ENCODE assay signal across 13 cellular contexts in the genomic region with DNA sequence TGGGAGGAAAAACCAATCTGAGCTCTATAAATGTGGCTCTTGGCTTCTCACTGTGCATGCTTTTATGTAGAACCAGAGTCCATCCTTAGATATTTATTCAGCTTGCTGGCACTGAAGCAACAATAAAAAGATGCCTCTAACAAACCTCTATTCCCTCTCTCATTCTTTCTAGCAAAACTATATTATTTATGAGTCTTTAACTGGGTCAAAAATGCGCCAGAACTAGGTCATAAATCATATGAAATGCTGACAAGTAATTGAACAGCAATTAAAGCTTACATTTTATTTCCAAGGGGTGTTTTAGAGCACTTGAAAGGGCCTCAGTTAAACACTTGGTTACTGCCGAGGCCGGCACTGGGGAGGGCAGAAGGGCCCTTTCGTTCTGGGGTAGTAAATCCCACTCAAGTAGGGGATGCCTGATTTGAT. TPM values are rescaled to one million over a fixed set of nuclear protein-coding genes. Genes with fewer than 3 reads are reported as not detected.
DNase-seq lines count a peak whose midpoint lies in the region; ATAC-seq and TF ChIP-seq lines count a peak whose summit lies in the region.
"Had no signal": no experiment of that assay in that cellular context is flagged by ENCODE, and none has a peak within 500 bp of the region (broad histone marks: within the 10 kb centered on the region; RNA-seq: fewer than 3 reads in every experiment).

No MANE protein-coding gene starts in this region.

- H3K4me1 Mint-ChIP-seq in Calu3 (ENCODE audit: low read depth, unreplicated experiment), result peaks cover 64% of the 10 kb centered on the region
- no peaks in the 10 kb centered on the region for H3K4me1 Mint-ChIP-seq in activated T-helper 1 cell treated with anti-CD3 and anti-CD28 coated beads, Interleukin-12 subunit alpha, Interleukin-12 subunit beta, Interleukin-2, Interleukin-4 antibody, amounts not matched to agents 30 ng/mL and 10 ng/mL and 1 ng/mL, durations not matched to agents 14 hours and 24 hours and 36 hours (ENCODE audit: low read depth)
- H3K4me1 Mint-ChIP-seq in activated CD4-positive, alpha-beta T cell treated with anti-CD3 and anti-CD28 coated beads, Interleukin-2, amount 10 ng/mL, durations not matched to agents 24 days and 14 days, result no peaks in the 10 kb centered on the region
- H3K4me1 Mint-ChIP-seq: endodermal cell had no signal

- no peaks in the 10 kb centered on the region for H3K27me3 ChIP-seq in psoas muscle (ENCODE audit: insufficient read depth in 3 of 3, low read length in 2 of 3)
- H3K27me3 ChIP-seq: ovary had no signal

- peaks cover 34% of the 10 kb centered on the region for H3K4me1 ChIP-seq in psoas muscle

- no peaks in the 10 kb centered on the region for H3K9me3 ChIP-seq in psoas muscle
- H3K9me3 ChIP-seq: ovary had no signal

- CTCF ChIA-PET in Calu3 (lab: Charles Lee), result interaction anchor here (0.6 to 2.0 kb wide), 2 partner anchors 18 to 739 kb away, joined by 3 to 9 read pairs; no protein-coding TSS in a partner anchor

- H3K27me3 Mint-ChIP-seq in Calu3 (ENCODE audit: unreplicated experiment), result no peaks in the 10 kb centered on the region
- H3K27me3 Mint-ChIP-seq in activated T-helper 1 cell treated with anti-CD3 and anti-CD28 coated beads, Interleukin-12 subunit alpha, Interleukin-12 subunit beta, Interleukin-2, Interleukin-4 antibody, amounts not matched to agents 30 ng/mL and 10 ng/mL and 1 ng/mL, durations not matched to agents 14 hours and 24 hours and 36 hours (ENCODE audit: insufficient read depth), result peaks cover 6% of the 10 kb centered on the region
- peaks cover 5% of the 10 kb centered on the region for H3K27me3 Mint-ChIP-seq in activated CD4-positive, alpha-beta T cell treated with anti-CD3 and anti-CD28 coated beads, Interleukin-2, amount 10 ng/mL, durations not matched to agents 24 days and 14 days

- peak overlapping the region; percentile 3 for H3K27ac Mint-ChIP-seq in Calu3 (ENCODE audit: unreplicated experiment)
- no peak overlapping the region for H3K27ac Mint-ChIP-seq in activated T-helper 1 cell treated with anti-CD3 and anti-CD28 coated beads, Interleukin-12 subunit alpha, Interleukin-12 subunit beta, Interleukin-2, Interleukin-4 antibody, amounts not matched to agents 30 ng/mL and 10 ng/mL and 1 ng/mL, durations not matched to agents 14 hours and 24 hours and 36 hours
- no peak overlapping the region for H3K27ac Mint-ChIP-seq in activated CD4-positive, alpha-beta T cell treated with anti-CD3 and anti-CD28 coated beads, Interleukin-2, amount 10 ng/mL, durations not matched to agents 24 days and 14 days
- H3K27ac Mint-ChIP-seq: activated T-cell treated with anti-CD3 and anti-CD28 coated beads, Interleukin-2, amount 50 U/mL, for 72 hours; endodermal cell had no signal

- 58 to 71% (median 65%) methylated on average over 4 of the region's 4 CpGs for WGBS in psoas muscle, 3 donors

- H3K4me3 ChIP-seq in WI38 (ENCODE audit: low read depth, low read length) (peak overlapping the region; percentile 83), fibroblast of the aortic adventitia (ENCODE audit: low read depth, low read length) (peak overlapping the region; percentile 72), psoas muscle (peak overlapping the region; percentile 46)

- no TSS peak for BruUV-seq in Calu3 (replicated peaks; lab: Mats Ljungman, UMichigan)

- peak overlapping the region; percentile 78 for H3K4me3 Mint-ChIP-seq in Calu3 (ENCODE audit: low read depth, unreplicated experiment)
- H3K4me3 Mint-ChIP-seq in activated T-helper 1 cell treated with anti-CD3 and anti-CD28 coated beads, Interleukin-12 subunit alpha, Interleukin-12 subunit beta, Interleukin-2, Interleukin-4 antibody, amounts not matched to agents 30 ng/mL and 10 ng/mL and 1 ng/mL, durations not matched to agents 14 hours and 24 hours and 36 hours, result no peak overlapping the region
- no peak overlapping the region for H3K4me3 Mint-ChIP-seq in activated CD4-positive, alpha-beta T cell treated with anti-CD3 and anti-CD28 coated beads, Interleukin-2, amount 10 ng/mL, durations not matched to agents 24 days and 14 days
- H3K4me3 Mint-ChIP-seq: activated T-cell treated with anti-CD3 and anti-CD28 coated beads, Interleukin-2, amount 50 U/mL, for 72 hours; endodermal cell had no signal

- H3K36me3 ChIP-seq in psoas muscle (ENCODE audit: insufficient read depth in 1 of 2, low read depth in 1 of 2), result peaks cover 0 to 2% of the 10 kb centered on the region in 2 donors
- H3K36me3 ChIP-seq: ovary had no signal

- TF ChIP-seq CTCF in Calu3 (IDR thresholded peaks at IDR 0.05; ENCODE audit: unreplicated experiment), result no peak
- no peak for TF ChIP-seq CTCF in WI38 (IDR thresholded peaks at IDR 0.05; ENCODE audit: low read depth, low read length)
- TF ChIP-seq CTCF in fibroblast of the aortic adventitia (IDR thresholded peaks at IDR 0.05; ENCODE audit: insufficient read depth, low read length), result no peak
- no peak for TF ChIP-seq CTCF in psoas muscle (IDR thresholded peaks at IDR 0.05)

- H3K9me3 Mint-ChIP-seq in Calu3 (ENCODE audit: low read depth, unreplicated experiment), result no peaks in the 10 kb centered on the region
- H3K9me3 Mint-ChIP-seq in activated T-helper 1 cell treated with anti-CD3 and anti-CD28 coated beads, Interleukin-12 subunit alpha, Interleukin-12 subunit beta, Interleukin-2, Interleukin-4 antibody, amounts not matched to agents 30 ng/mL and 10 ng/mL and 1 ng/mL, durations not matched to agents 14 hours and 24 hours and 36 hours, result no peaks in the 10 kb centered on the region
- no peaks in the 10 kb centered on the region for H3K9me3 Mint-ChIP-seq in activated CD4-positive, alpha-beta T cell treated with anti-CD3 and anti-CD28 coated beads, Interleukin-2, amount 10 ng/mL, durations not matched to agents 24 days and 14 days
- H3K9me3 Mint-ChIP-seq: activated T-cell treated with anti-CD3 and anti-CD28 coated beads, Interleukin-2, amount 50 U/mL, for 72 hours; endodermal cell had no signal

- no peak for ATAC-seq in psoas muscle
- ATAC-seq in HG02885 (IDR thresholded peaks at IDR 0.05; ENCODE audit: poor library complexity, unreplicated experiment), result no peak
- ATAC-seq: activated T-cell treated with anti-CD3 and anti-CD28 coated beads, Interleukin-2, amount 50 U/mL, for 72 hours had no signal

- peaks cover 57% of the 10 kb centered on the region for H3K36me3 Mint-ChIP-seq in Calu3 (ENCODE audit: insufficient read depth, unreplicated experiment)
- H3K36me3 Mint-ChIP-seq in activated T-helper 1 cell treated with anti-CD3 and anti-CD28 coated beads, Interleukin-12 subunit alpha, Interleukin-12 subunit beta, Interleukin-2, Interleukin-4 antibody, amounts not matched to agents 30 ng/mL and 10 ng/mL and 1 ng/mL, durations not matched to agents 14 hours and 24 hours and 36 hours (ENCODE audit: low read depth), result no peaks in the 10 kb centered on the region
- H3K36me3 Mint-ChIP-seq in activated CD4-positive, alpha-beta T cell treated with anti-CD3 and anti-CD28 coated beads, Interleukin-2, amount 10 ng/mL, durations not matched to agents 24 days and 14 days (ENCODE audit: low read depth), result no peaks in the 10 kb centered on the region

- peak overlapping the region; percentile 64 for H3K27ac ChIP-seq in psoas muscle

- DNase-seq in Calu3 (no peak), fibroblast of the aortic adventitia (ENCODE audit: low read depth) (peak; percentile 39), psoas muscle (no peak), A172 (ENCODE audit: low spot score) (no peak)
- DNase-seq in activated T-helper 1 cell treated with anti-CD3 and anti-CD28 coated beads, Interleukin-12 subunit alpha, Interleukin-12 subunit beta, Interleukin-2, Interleukin-4 antibody, amounts not matched to agents 30 ng/mL and 10 ng/mL and 1 ng/mL, durations not matched to agents 14 hours and 24 hours and 36 hours (ENCODE audit: low spot score), result no peak
- no peak for DNase-seq in activated CD4-positive, alpha-beta T cell treated with anti-CD3 and anti-CD28 coated beads, Interleukin-2, amount 10 ng/mL, durations not matched to agents 24 days and 14 days
- DNase-seq: activated T-cell treated with anti-CD3 and anti-CD28 coated beads, Interleukin-2, amount 50 U/mL, for 72 hours; endodermal cell had no signal

- intact Hi-C loops in Calu3 (cut with micrococcal nuclease; ENCODE audit: unreplicated experiment) (no loop called here), psoas muscle (cut with DNase I) (no loop called here)
- intact Hi-C loops in activated T-helper 1 cell treated with anti-CD3 and anti-CD28 coated beads, Interleukin-12 subunit alpha, Interleukin-12 subunit beta, Interleukin-2, Interleukin-4 antibody, amounts not matched to agents 30 ng/mL and 10 ng/mL and 1 ng/mL, durations not matched to agents 14 hours and 24 hours and 36 hours (cut with micrococcal nuclease), result no loop called here
- intact Hi-C loops in activated CD4-positive, alpha-beta T cell treated with anti-CD3 and anti-CD28 coated beads, Interleukin-2, amount 10 ng/mL, durations not matched to agents 24 days and 14 days (cut with micrococcal nuclease), result no loop called here

RNA-seq across cellular contexts. Expression of a gene that starts 14.0 kb away (rescaled TPM):
- total RNA-seq in Calu3 (2022) (1.0 and 1.2 TPM in 2 replicates), fibroblast of the aortic adventitia (ENCODE audit: low replicate concordance) (0.57 and 0.99 TPM in 2 replicates), psoas muscle (10 to 100 TPM in 2 of 4 donors, 1 to 10 TPM in 2; 7.2 to 11.5 (median 9.1) TPM)
- polyA plus RNA-seq in psoas muscle, result 10 to 100 TPM in 2 of 3 donors, 1 to 10 TPM in 1; 6.8 to 20.8 (median 12.5) TPM
- total RNA-seq in A172 (2014; rRNA removed; shearing (Covaris generic)), result 2.0 and 3.4 TPM in 2 replicates
- not detected in 2 replicates for total RNA-seq in activated T-helper 1 cell treated with anti-CD3 and anti-CD28 coated beads, Interleukin-12 subunit alpha, Interleukin-12 subunit beta, Interleukin-2, Interleukin-4 antibody, amounts not matched to agents 30 ng/mL and 10 ng/mL and 1 ng/mL, durations not matched to agents 14 hours and 24 hours and 36 hours
- total RNA-seq in activated CD4-positive, alpha-beta T cell treated with anti-CD3 and anti-CD28 coated beads, Interleukin-2, amount 10 ng/mL, durations not matched to agents 24 days and 14 days, result not detected in 2 replicates
- total RNA-seq: endodermal cell had no signal

RNA-seq across cellular contexts. Expression of a gene that starts 14.1 kb away (rescaled TPM):
- total RNA-seq in Calu3 (2022) (1.9 and 3.2 TPM in 2 replicates), fibroblast of the aortic adventitia (ENCODE audit: low replicate concordance) (0.16 and 3.6 TPM in 2 replicates), psoas muscle (1 to 10 TPM in 1 of 4 donors, under 1 TPM in 3; 0.17 to 1.1 (median 0.53) TPM)
- polyA plus RNA-seq in psoas muscle, result under 1 TPM; 0.23 to 0.42 (median 0.29) TPM
- total RNA-seq in A172 (2014; rRNA removed; shearing (Covaris generic)), result 0.17 TPM in 1 of 2 replicates, not detected in the other
- not detected in 2 replicates for total RNA-seq in activated T-helper 1 cell treated with anti-CD3 and anti-CD28 coated beads, Interleukin-12 subunit alpha, Interleukin-12 subunit beta, Interleukin-2, Interleukin-4 antibody, amounts not matched to agents 30 ng/mL and 10 ng/mL and 1 ng/mL, durations not matched to agents 14 hours and 24 hours and 36 hours
- not detected in 2 replicates for total RNA-seq in activated CD4-positive, alpha-beta T cell treated with anti-CD3 and anti-CD28 coated beads, Interleukin-2, amount 10 ng/mL, durations not matched to agents 24 days and 14 days
- total RNA-seq: activated T-cell treated with anti-CD3 and anti-CD28 coated beads, Interleukin-2, amount 50 U/mL, for 72 hours; endodermal cell; T-helper 1 cell treated with Interleukin-12 subunit alpha and Interleukin-12 subunit beta and Interleukin-4 antibody, amounts not matched to agents 30 ng/mL and 1 ng/mL, for 36 hours had no signal

RNA-seq across cellular contexts. Expression of a gene that starts 20.7 kb away (rescaled TPM):
- total RNA-seq in Calu3 (2022), result 0.24 and 0.44 TPM in 2 replicates
- total RNA-seq in fibroblast of the aortic adventitia (ENCODE audit: low replicate concordance), result 0.72 TPM in 1 of 2 replicates, not detected in the other
- total RNA-seq in psoas muscle, result under 1 TPM in 2 of 4 donors, not detected in 2; 0.17 to 0.21 TPM
- polyA plus RNA-seq in psoas muscle, result under 1 TPM; 0.03 to 0.22 (median 0.22) TPM
- 0.34 TPM in 1 of 2 replicates, not detected in the other for total RNA-seq in A172 (2014; rRNA removed; shearing (Covaris generic))
- total RNA-seq in activated T-helper 1 cell treated with anti-CD3 and anti-CD28 coated beads, Interleukin-12 subunit alpha, Interleukin-12 subunit beta, Interleukin-2, Interleukin-4 antibody, amounts not matched to agents 30 ng/mL and 10 ng/mL and 1 ng/mL, durations not matched to agents 14 hours and 24 hours and 36 hours, result 0.16 and 0.24 TPM in 2 replicates
- total RNA-seq in activated CD4-positive, alpha-beta T cell treated with anti-CD3 and anti-CD28 coated beads, Interleukin-2, amount 10 ng/mL, durations not matched to agents 24 days and 14 days, result 0.09 and 0.16 TPM in 2 replicates
- total RNA-seq: endodermal cell had no signal

RNA-seq across cellular contexts. Expression of a gene that starts 26.9 kb away (rescaled TPM):
- 8.3 and 10.6 TPM in 2 replicates for total RNA-seq in Calu3 (2022)
- total RNA-seq in fibroblast of the aortic adventitia (ENCODE audit: low replicate concordance), result 0.72 and 2.4 TPM in 2 replicates
- 10 to 100 TPM in 1 of 4 donors, 1 to 10 TPM in 3; 4.7 to 18.8 (median 8.1) TPM for total RNA-seq in psoas muscle
- 1 to 10 TPM; 2.6 to 7.6 (median 4.6) TPM for polyA plus RNA-seq in psoas muscle
- total RNA-seq in A172 (2014; rRNA removed; shearing (Covaris generic)), result 0.98 and 1.9 TPM in 2 replicates
- not detected in 2 replicates for total RNA-seq in activated T-helper 1 cell treated with anti-CD3 and anti-CD28 coated beads, Interleukin-12 subunit alpha, Interleukin-12 subunit beta, Interleukin-2, Interleukin-4 antibody, amounts not matched to agents 30 ng/mL and 10 ng/mL and 1 ng/mL, durations not matched to agents 14 hours and 24 hours and 36 hours
- total RNA-seq in activated CD4-positive, alpha-beta T cell treated with anti-CD3 and anti-CD28 coated beads, Interleukin-2, amount 10 ng/mL, durations not matched to agents 24 days and 14 days, result not detected in 2 replicates
- total RNA-seq: endodermal cell; T-helper 1 cell treated with Interleukin-12 subunit alpha and Interleukin-12 subunit beta and Interleukin-4 antibody, amounts not matched to agents 30 ng/mL and 1 ng/mL, for 36 hours had no signal

RNA-seq across cellular contexts. Expression of a gene that starts 31.0 kb away (rescaled TPM):
- total RNA-seq in Calu3 (2022) (11.4 and 12.4 TPM in 2 replicates), fibroblast of the aortic adventitia (ENCODE audit: low replicate concordance) (not detected in 2 replicates), psoas muscle (1 to 10 TPM; 2.5 to 3.7 (median 3.1) TPM)
- polyA plus RNA-seq in psoas muscle, result 1 to 10 TPM in 2 of 3 donors, under 1 TPM in 1; 0.64 to 3.2 (median 1.5) TPM
- total RNA-seq in A172 (2014; rRNA removed; shearing (Covaris generic)), result 0.48 TPM in 1 of 2 replicates, not detected in the other
- not detected in 2 replicates for total RNA-seq in activated T-helper 1 cell treated with anti-CD3 and anti-CD28 coated beads, Interleukin-12 subunit alpha, Interleukin-12 subunit beta, Interleukin-2, Interleukin-4 antibody, amounts not matched to agents 30 ng/mL and 10 ng/mL and 1 ng/mL, durations not matched to agents 14 hours and 24 hours and 36 hours
- not detected in 2 replicates for total RNA-seq in activated CD4-positive, alpha-beta T cell treated with anti-CD3 and anti-CD28 coated beads, Interleukin-2, amount 10 ng/mL, durations not matched to agents 24 days and 14 days
- total RNA-seq: endodermal cell; T-helper 1 cell treated with Interleukin-12 subunit alpha and Interleukin-12 subunit beta and Interleukin-4 antibody, amounts not matched to agents 30 ng/mL and 1 ng/mL, for 36 hours had no signal
- polyA plus RNA-seq: liver had no signal
